ENCODE assay signal across 28 cellular contexts in the genomic region with DNA sequence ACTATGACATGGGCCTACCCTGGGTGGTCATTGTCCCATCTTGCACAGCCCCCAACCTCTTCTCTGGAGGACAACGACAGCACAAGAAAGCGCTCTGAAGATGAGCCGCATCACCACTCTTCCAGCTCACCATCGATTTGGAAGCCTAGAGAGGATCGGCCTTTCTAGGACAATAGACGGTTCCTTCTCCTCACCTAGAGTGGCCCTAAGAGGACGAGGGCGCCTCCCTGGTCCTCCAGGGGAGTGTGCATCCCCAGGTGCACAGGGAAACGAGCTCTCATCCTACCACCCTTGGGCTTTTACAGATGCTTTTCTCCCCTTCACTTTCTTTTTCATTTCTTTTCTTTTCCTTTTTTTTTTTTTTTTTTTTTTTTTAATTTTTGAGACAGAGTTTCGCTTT. TPM values are rescaled to one million over a fixed set of nuclear protein-coding genes. Genes with fewer than 3 reads are reported as not detected.
DNase-seq lines count a peak whose midpoint lies in the region; ATAC-seq and TF ChIP-seq lines count a peak whose summit lies in the region.
"Had no signal": no experiment of that assay in that cellular context is flagged by ENCODE, and none has a peak within 500 bp of the region (broad histone marks: within the 10 kb centered on the region; RNA-seq: fewer than 3 reads in every experiment).

No MANE protein-coding gene starts in this region.

- H3K27me3 Mint-ChIP-seq in GM23338 (ENCODE audit: insufficient read depth, low read depth, poor library complexity), result peaks cover 7% of the 10 kb centered on the region
- H3K27me3 Mint-ChIP-seq: naive thymus-derived CD4-positive, alpha-beta T cell; T-helper 17 cell had no signal

- no peaks in the 10 kb centered on the region for H3F3A ChIP-seq in GM23338 (replicated peaks; ENCODE audit: low read depth)

- TF ChIP-seq CTCF in GM23338 (conservative IDR thresholded peaks at IDR 0.05; ENCODE audit: low read depth in 2 of 2), result peak; percentile 33 to 60
- peak; percentile 54 for TF ChIP-seq CTCF in WERI-Rb-1 (IDR thresholded peaks at IDR 0.05; ENCODE audit: low read depth, low read length)

- peak; percentile 65 for DNase-seq in GM23338 (ENCODE audit: low spot score)
- peak; percentile 52 for DNase-seq in Karpas-422
- DNase-seq in WERI-Rb-1, result peak; percentile 65
- no peak for DNase-seq in NOMO-1 (lab: John Stamatoyannopoulos, UW; ENCODE audit: unreplicated experiment in 2 of 2)
- DNase-seq: activated CD4-positive, alpha-beta T cell treated with anti-CD3 and anti-CD28 coated beads for 48 hours; aorta; central memory CD4-positive, alpha-beta T cell; EL; GOT3; head of caudate nucleus; left colon; MM.1S; naive thymus-derived CD4-positive, alpha-beta T cell; NCI-H1694 treated with DMSO at 0.1 percent for 48 hours; NCI-H226; SJCRH30; stimulated activated CD4-positive, alpha-beta T cell treated with anti-CD3 and anti-CD28 coated beads, Interleukin-2, amount 100 ng/mL, for 48 hours; stimulated activated naive B cell treated with anti-CD40 and anti-IgM and Interleukin-4, amounts not matched to agents 10 μg/mL and 1 μg/mL and 100 μg/mL, for 72 hours; T-helper 17 cell had no signal

- H3K27me3 ChIP-seq in GM23338 (ENCODE audit: insufficient read depth), result no peaks in the 10 kb centered on the region
- no peaks in the 10 kb centered on the region for H3K27me3 ChIP-seq in Karpas-422 (ENCODE audit: low read length)
- H3K27me3 ChIP-seq in WERI-Rb-1 (ENCODE audit: insufficient read depth, low read depth, severe bottlenecking), result no peaks in the 10 kb centered on the region
- H3K27me3 ChIP-seq: SJCRH30 had no signal

- H3K9me3 Mint-ChIP-seq in GM23338, result peaks cover 25% of the 10 kb centered on the region
- H3K9me3 Mint-ChIP-seq: activated naive CD4-positive, alpha-beta T cell treated with anti-CD3 and anti-CD28 coated beads, Interleukin-2, amount 50 U/mL, for 72 hours; memory B cell; stimulated activated naive B cell treated with anti-CD40 and anti-IgM and Interleukin-4, amounts not matched to agents 10 μg/mL and 1 μg/mL and 100 μg/mL, for 72 hours had no signal

- ATAC-seq in GM23338 (peak; percentile 63), GM19397 (IDR thresholded peaks at IDR 0.05; ENCODE audit: unreplicated experiment) (no peak), HG02623 (IDR thresholded peaks at IDR 0.05; ENCODE audit: unreplicated experiment) (no peak)
- ATAC-seq: activated naive CD4-positive, alpha-beta T cell treated with anti-CD3 and anti-CD28 coated beads, Interleukin-2, amount 50 U/mL, for 72 hours; left colon; naive thymus-derived CD4-positive, alpha-beta T cell; stimulated activated naive B cell treated with anti-CD40 and anti-IgM and Interleukin-4, amounts not matched to agents 10 μg/mL and 1 μg/mL and 100 μg/mL, for 72 hours; T-helper 17 cell had no signal

- H3K36me3 Mint-ChIP-seq in GM23338 (ENCODE audit: low read depth), result peaks cover 5% of the 10 kb centered on the region
- H3K36me3 Mint-ChIP-seq: activated naive CD4-positive, alpha-beta T cell treated with anti-CD3 and anti-CD28 coated beads, Interleukin-2, amount 50 U/mL, for 72 hours; CD14-positive monocyte; memory B cell; stimulated activated naive B cell treated with anti-CD40 and anti-IgM and Interleukin-4, amounts not matched to agents 10 μg/mL and 1 μg/mL and 100 μg/mL, for 72 hours had no signal

- no peak overlapping the region for H3K27ac Mint-ChIP-seq in GM23338
- H3K27ac Mint-ChIP-seq: activated naive CD4-positive, alpha-beta T cell treated with anti-CD3 and anti-CD28 coated beads, Interleukin-2, amount 50 U/mL, for 72 hours; CD14-positive monocyte; memory B cell; stimulated activated naive B cell treated with anti-CD40 and anti-IgM and Interleukin-4, amounts not matched to agents 10 μg/mL and 1 μg/mL and 100 μg/mL, for 72 hours; T-helper 17 cell had no signal

- H3K36me3 ChIP-seq in GM23338 (ENCODE audit: insufficient read depth) (no peaks in the 10 kb centered on the region), Karpas-422 (ENCODE audit: insufficient read depth, low read length) (no peaks in the 10 kb centered on the region), WERI-Rb-1 (no peaks in the 10 kb centered on the region)
- H3K36me3 ChIP-seq: SJCRH30, thoracic aorta had no signal

- no peak overlapping the region for H3K4me3 Mint-ChIP-seq in GM23338
- H3K4me3 Mint-ChIP-seq: CD14-positive monocyte; memory B cell; naive thymus-derived CD4-positive, alpha-beta T cell; stimulated activated naive B cell treated with anti-CD40 and anti-IgM and Interleukin-4, amounts not matched to agents 10 μg/mL and 1 μg/mL and 100 μg/mL, for 72 hours; T-helper 17 cell had no signal

- H3K4me1 Mint-ChIP-seq in GM23338, result no peaks in the 10 kb centered on the region
- H3K4me1 Mint-ChIP-seq: CD14-positive monocyte had no signal

- no peak overlapping the region for H3K9ac ChIP-seq in Karpas-422 (ENCODE audit: low read length)

- H3K9me3 ChIP-seq in Karpas-422 (ENCODE audit: low read length) (no peaks in the 10 kb centered on the region), WERI-Rb-1 (ENCODE audit: severe bottlenecking) (no peaks in the 10 kb centered on the region)
- H3K9me3 ChIP-seq: SJCRH30, thoracic aorta had no signal

- H3K27ac ChIP-seq in GM23338 (ENCODE audit: low read depth) (no peak overlapping the region), Karpas-422 (ENCODE audit: low read length) (no peak overlapping the region), WERI-Rb-1 (peak overlapping the region; percentile 65)
- H3K27ac ChIP-seq: SJCRH30, thoracic aorta had no signal

- H3K4me2 ChIP-seq in GM23338 (no peak overlapping the region), Karpas-422 (ENCODE audit: low read depth, low read length, poor library complexity, severe bottlenecking) (no peak overlapping the region)
- H3K4me2 ChIP-seq: smooth muscle cell had no signal

- no peaks in the 10 kb centered on the region for H3K79me2 ChIP-seq in GM23338 (replicated peaks; ENCODE audit: insufficient read depth)
- H3K79me2 ChIP-seq in Karpas-422 (ENCODE audit: low read length), result no peaks in the 10 kb centered on the region

- H2AFZ ChIP-seq in GM23338, result no peak overlapping the region
- H2AFZ ChIP-seq in Karpas-422 (ENCODE audit: low read length), result no peak overlapping the region

- H3K4me1 ChIP-seq in GM23338 (ENCODE audit: insufficient read depth) (no peaks in the 10 kb centered on the region), Karpas-422 (ENCODE audit: low read length) (peaks cover 4% of the 10 kb centered on the region; the same call in 1 of the 2 replicates)
- H3K4me1 ChIP-seq: SJCRH30 had no signal

- H3K4me3 ChIP-seq in GM23338 (no peak overlapping the region), Karpas-422 (ENCODE audit: low read length) (no peak overlapping the region), WERI-Rb-1 (ENCODE audit: low read depth, low read length) (no peak overlapping the region)
- H3K4me3 ChIP-seq: SJCRH30, smooth muscle cell, thoracic aorta had no signal

- H4K20me1 ChIP-seq in GM23338 (replicated peaks; ENCODE audit: insufficient read depth) (no peaks in the 10 kb centered on the region), Karpas-422 (ENCODE audit: insufficient read depth, low read depth, low read length) (no peaks in the 10 kb centered on the region)

- H3K9me2 ChIP-seq in GM23338 (ENCODE audit: insufficient read depth) (no peaks in the 10 kb centered on the region), Karpas-422 (replicated peaks; ENCODE audit: insufficient read depth, low read length) (no peaks in the 10 kb centered on the region)

TF ChIP-seq in GM23338, 12 proteins besides CTCF, POLR2A, EP300 and RAD21 (continues in another document):
- TF ChIP-seq EZH2phosphoT487 (IDR thresholded peaks at IDR 0.05; ENCODE audit: unreplicated experiment), result no peak
- TF ChIP-seq ZNF114 (CRISPR knock-in tag; IDR thresholded peaks at IDR 0.05), result no peak
- TF ChIP-seq CREB1 (CRISPR knock-in tag; IDR thresholded peaks at IDR 0.05; ENCODE audit: low read depth), result no peak

RNA-seq across cellular contexts. Expression of a gene that starts 20.3 kb away (rescaled TPM):
- total RNA-seq in GM23338 (2014; rRNA removed; shearing (Covaris generic)), result 0.63 and 1.3 TPM in 2 replicates
- 0.21 and 0.50 TPM in 2 replicates for polyA plus RNA-seq in GM23338 (2016; fragmentation: Nextera tagmentation; extraction: Ambion mirVana)
- not detected in 2 replicates for total RNA-seq in Karpas-422 (2014; rRNA removed; shearing (Covaris generic); ENCODE audit: low replicate concordance)
- total RNA-seq: aorta, omental fat pad, SJCRH30, thoracic aorta had no signal
- polyA plus RNA-seq: AG04450, CD14-positive monocyte had no signal

RNA-seq across cellular contexts. Expression of a gene that starts 22.7 kb away (rescaled TPM):
- 0.93 and 1.6 TPM in 2 replicates for total RNA-seq in GM23338 (2014; rRNA removed; shearing (Covaris generic))
- 0.55 and 0.97 TPM in 2 replicates for polyA plus RNA-seq in GM23338 (2016; fragmentation: Nextera tagmentation; extraction: Ambion mirVana)
- 0.63 and 0.72 TPM in 2 replicates for total RNA-seq in Karpas-422 (2014; rRNA removed; shearing (Covaris generic); ENCODE audit: low replicate concordance)

RNA-seq across cellular contexts. Expression of a gene that starts 56.1 kb away (rescaled TPM):
- 24.1 and 24.8 TPM in 2 replicates for total RNA-seq in GM23338 (2014; rRNA removed; shearing (Covaris generic))
- 21.5 and 24.9 TPM in 2 replicates for polyA plus RNA-seq in GM23338 (2016; fragmentation: Nextera tagmentation; extraction: Ambion mirVana)
- total RNA-seq in Karpas-422 (2014; rRNA removed; shearing (Covaris generic); ENCODE audit: low replicate concordance), result 11.3 and 19.7 TPM in 2 replicates

RNA-seq across cellular contexts. Expression of a gene that starts 57.8 kb away (rescaled TPM):
- total RNA-seq in GM23338 (2014; rRNA removed; shearing (Covaris generic)), result 56.4 and 61.4 TPM in 2 replicates
- polyA plus RNA-seq in GM23338 (2016; fragmentation: Nextera tagmentation; extraction: Ambion mirVana), result 13.5 and 16.8 TPM in 2 replicates
- 10.2 and 19.0 TPM in 2 replicates for total RNA-seq in Karpas-422 (2014; rRNA removed; shearing (Covaris generic); ENCODE audit: low replicate concordance)

RNA-seq across cellular contexts. Expression of a gene that starts 58.2 kb away (rescaled TPM):
- 2.1 TPM in 1 of 2 replicates, not detected in the other for total RNA-seq in GM23338 (2014; rRNA removed; shearing (Covaris generic))
- 1.1 and 1.3 TPM in 2 replicates for polyA plus RNA-seq in GM23338 (2016; fragmentation: Nextera tagmentation; extraction: Ambion mirVana)
- total RNA-seq in Karpas-422 (2014; rRNA removed; shearing (Covaris generic); ENCODE audit: low replicate concordance), result not detected in 2 replicates
- total RNA-seq: SJCRH30, smooth muscle cell, T-helper 17 cell had no signal
- polyA plus RNA-seq: naive thymus-derived CD4-positive, alpha-beta T cell had no signal

Comparison
In these comparisons a context has a peak if more than half of its experiments do, and no peak if none do; other contexts are left out.
1. DNase-seq: peak in GM23338 (single experiment), Karpas-422 (single experiment) and WERI-Rb-1 (single experiment); none in NOMO-1 (0 of 2).